Comparison of ENCODE assay signal across 8 cellular contexts in genomic region chr3:196073188-196073838, GRCh38. TPM values are rescaled to one million over a fixed set of nuclear protein-coding genes. Genes with fewer than 3 reads are reported as not detected.
A peak's percentile ranks its signal among the peaks of the same experiment; 100 is the strongest.
DNase-seq lines count a peak whose midpoint lies in the region; ATAC-seq and TF ChIP-seq lines count a peak whose summit lies in the region.

No MANE protein-coding gene starts in this region.

- no peaks in the 10 kb centered on the region for H3K27me3 ChIP-seq in effector memory CD4-positive, alpha-beta T cell (replicated peaks; ENCODE audit: control insufficient read depth, insufficient read depth, low read length, poor library complexity, severe bottlenecking)
- no peaks in the 10 kb centered on the region for H3K27me3 ChIP-seq in mesenchymal stem cell (ENCODE audit: control insufficient read depth in 1 of 2, insufficient read depth in 1 of 2, low read length in 2 of 2)

- no peak overlapping the region for H3K27ac ChIP-seq in effector memory CD4-positive, alpha-beta T cell (ENCODE audit: insufficient read depth, low read length, poor library complexity, severe bottlenecking)
- H3K27ac ChIP-seq in mesenchymal stem cell (ENCODE audit: low read length, poor library complexity, severe bottlenecking): no peak overlapping the region

- 50% methylated on average over 6 of the region's 7 CpGs for WGBS in mesenchymal stem cell

- H4K91ac ChIP-seq in mesenchymal stem cell (ENCODE audit: low read length): no peak overlapping the region

- peaks cover 72% of the 10 kb centered on the region for H3K36me3 ChIP-seq in effector memory CD4-positive, alpha-beta T cell (ENCODE audit: control insufficient read depth, insufficient read depth, low read length)
- H3K36me3 ChIP-seq in mesenchymal stem cell (ENCODE audit: control insufficient read depth in 1 of 2, insufficient read depth in 2 of 2, low read depth in 1 of 2, low read length in 2 of 2): peaks cover 19 to 60% of the 10 kb centered on the region in 2 experiments

- no peak overlapping the region for H3K14ac ChIP-seq in mesenchymal stem cell (ENCODE audit: low read length in 2 of 2)

- TF ChIP-seq CTCF in GM12873 (IDR thresholded peaks at IDR 0.05; ENCODE audit: insufficient read depth, low read depth, low read length, missing control alignments): peak; percentile 85

- no peak overlapping the region for H3K23ac ChIP-seq in mesenchymal stem cell (ENCODE audit: low read length in 2 of 2)

- no peak overlapping the region for H3K18ac ChIP-seq in mesenchymal stem cell (ENCODE audit: low read depth in 1 of 2, low read length in 2 of 2)

- no peak overlapping the region for H2AFZ ChIP-seq in mesenchymal stem cell (ENCODE audit: low read depth, low read length)

- peak; percentile 62 for DNase-seq in NCI-H69 (lab: John Stamatoyannopoulos, UW)
- peak; percentile 56 to 67 for DNase-seq in activated CD4-positive, alpha-beta T cell treated with anti-CD3 and anti-CD28 coated beads, Interleukin-2, amount 50 U/mL, for 48 hours
- peak; percentile 41 to 57 (median 50) for DNase-seq in effector memory CD4-positive, alpha-beta T cell
- DNase-seq in mesenchymal stem cell: peak; percentile 71
- peak; percentile 64 for DNase-seq in stimulated activated CD8-positive, alpha-beta memory T cell treated with anti-CD3 and anti-CD28 coated beads, Interleukin-4, amount 100 ng/mL, for 48 hours

- no peak overlapping the region for H2BK12ac ChIP-seq in mesenchymal stem cell (ENCODE audit: low read length in 2 of 2)

- no peak overlapping the region for H3K4me3 ChIP-seq in effector memory CD4-positive, alpha-beta T cell (ENCODE audit: insufficient read depth, low read depth, low read length, poor library complexity, severe bottlenecking)
- H3K4me3 ChIP-seq in mesenchymal stem cell (ENCODE audit: insufficient read depth in 1 of 2, low read depth in 1 of 2, low read length in 2 of 2): no peak overlapping the region

- H2BK15ac ChIP-seq in mesenchymal stem cell (ENCODE audit: low read depth, poor library complexity, severe bottlenecking): no peak overlapping the region

- H3K9ac ChIP-seq in mesenchymal stem cell (ENCODE audit: low read length): no peak overlapping the region

- no peak overlapping the region for H4K8ac ChIP-seq in mesenchymal stem cell (ENCODE audit: low read length)

- H3K4ac ChIP-seq in mesenchymal stem cell (ENCODE audit: low read depth in 1 of 2, low read length in 2 of 2): no peak overlapping the region

- H3K4me2 ChIP-seq in mesenchymal stem cell (ENCODE audit: low read length, poor library complexity, severe bottlenecking): no peak overlapping the region

- ATAC-seq in HG03378 (IDR thresholded peaks at IDR 0.05; ENCODE audit: unreplicated experiment): peak; percentile 54
- ATAC-seq in HG03520 (IDR thresholded peaks at IDR 0.05; ENCODE audit: unreplicated experiment): no peak

- no peak overlapping the region for H2AK5ac ChIP-seq in mesenchymal stem cell (ENCODE audit: low read length, severe bottlenecking)

- H3K79me1 ChIP-seq in mesenchymal stem cell (replicated peaks; ENCODE audit: low read length, poor library complexity, severe bottlenecking): peaks cover 17% of the 10 kb centered on the region

- H3K9me3 ChIP-seq in effector memory CD4-positive, alpha-beta T cell (ENCODE audit: control insufficient read depth, low read length): no peaks in the 10 kb centered on the region
- no peaks in the 10 kb centered on the region for H3K9me3 ChIP-seq in mesenchymal stem cell (ENCODE audit: control insufficient read depth, low read length)

- H3K4me1 ChIP-seq in effector memory CD4-positive, alpha-beta T cell (ENCODE audit: control insufficient read depth, insufficient read depth, low read length, poor library complexity, severe bottlenecking): no peaks in the 10 kb centered on the region
- H3K4me1 ChIP-seq in mesenchymal stem cell (ENCODE audit: control insufficient read depth, insufficient read depth, low read depth, low read length): no peaks in the 10 kb centered on the region

- no peak overlapping the region for H2BK5ac ChIP-seq in mesenchymal stem cell (ENCODE audit: low read depth, low read length, poor library complexity, severe bottlenecking)

- no peak overlapping the region for H2BK120ac ChIP-seq in mesenchymal stem cell (ENCODE audit: low read depth, low read length)

RNA-seq across cellular contexts. Expression of gene TFRC, which starts 8.6 kb away (rescaled TPM):
- 34.8 TPM for polyA plus RNA-seq in mesenchymal stem cell (2013, experiment 1 of 2)
- polyA plus RNA-seq in mesenchymal stem cell (2013, experiment 2 of 2): 37.0 TPM
